19 cellular contexts compared by ENCODE assay signal in the genomic region with DNA sequence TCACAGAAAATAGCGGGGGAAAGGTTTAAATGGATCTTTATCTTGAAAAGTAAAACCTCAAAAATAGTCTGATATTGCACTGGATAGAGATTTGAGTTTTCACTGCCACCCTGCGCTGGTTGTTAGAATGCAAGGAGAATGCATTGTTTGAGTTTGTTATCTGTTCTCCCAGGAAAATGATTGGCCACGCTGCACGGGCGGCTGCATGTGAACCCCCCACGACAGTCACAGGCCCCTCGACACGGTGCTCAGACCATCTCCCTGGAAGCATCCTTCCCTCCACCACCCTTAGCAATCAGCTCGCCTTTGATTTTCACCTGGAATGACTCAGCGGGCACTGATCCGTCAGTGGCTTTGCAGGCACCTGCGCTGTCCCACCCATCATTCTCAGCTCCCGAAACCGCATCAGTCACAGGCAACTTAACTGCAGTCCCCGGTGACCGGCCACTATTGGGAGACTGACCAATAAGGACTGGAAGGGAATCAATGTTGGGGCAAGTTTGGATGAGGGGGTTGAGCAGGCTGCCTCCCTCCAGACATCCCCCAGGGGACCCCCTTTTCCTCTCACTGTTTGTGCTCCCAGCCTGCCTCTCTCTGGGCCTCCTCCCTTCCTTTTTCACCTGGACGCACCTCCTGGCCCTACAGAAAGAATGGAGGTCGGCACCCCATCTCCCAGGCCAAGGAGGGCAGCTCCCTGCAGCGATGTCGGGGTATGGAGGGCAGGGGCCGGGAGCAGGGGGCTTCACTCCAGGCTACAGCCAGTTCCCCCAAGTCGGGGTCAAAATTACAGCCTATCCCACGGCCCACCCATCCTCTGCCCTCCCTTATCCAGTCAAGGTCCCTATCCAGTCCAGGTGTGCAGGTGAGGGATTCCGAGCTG. TPM values are rescaled to one million over a fixed set of nuclear protein-coding genes. Genes with fewer than 3 reads are reported as not detected.
DNase-seq lines count a peak whose midpoint lies in the region; ATAC-seq and TF ChIP-seq lines count a peak whose summit lies in the region.
"Had no signal": no experiment of that assay in that cellular context is flagged by ENCODE, and none has a peak within 500 bp of the region (broad histone marks: within the 10 kb centered on the region; RNA-seq: fewer than 3 reads in every experiment).

No MANE protein-coding gene starts in this region.

- H3K27me3 ChIP-seq in endodermal cell (ENCODE audit: control insufficient read depth, insufficient read depth, low read length, poor library complexity, severe bottlenecking) (no peaks in the 10 kb centered on the region), osteoblast (ENCODE audit: insufficient read depth, low read length) (no peaks in the 10 kb centered on the region)

- no peaks in the 10 kb centered on the region for H3K9me3 Mint-ChIP-seq in endodermal cell
- H3K9me3 Mint-ChIP-seq: stimulated activated effector memory CD8-positive, alpha-beta T cell treated with anti-CD3 and anti-CD28 coated beads, Interleukin-12 subunit alpha, Interleukin-12 subunit beta, amount 100 ng/mL, for 72 hours; T-helper 2 cell treated with Interferon-gamma antibody and Interleukin-4, amounts not matched to agents 5 μg/mL and 100 μg/mL, for 36 hours had no signal

- no peaks in the 10 kb centered on the region for H3K79me2 ChIP-seq in osteoblast (ENCODE audit: insufficient read depth, low read length)

- 93 to 96% methylated on average over 10 to 24 of the region's 24 CpGs for WGBS in endodermal cell (ENCODE audit: insufficient coverage in 1 of 2, insufficient read length in 1 of 2), 2 experiments

- H2AFZ ChIP-seq in osteoblast (ENCODE audit: low read length): no peak overlapping the region

- H3K4me1 ChIP-seq in endodermal cell (ENCODE audit: control insufficient read depth, insufficient read depth, low read length) (no peaks in the 10 kb centered on the region), osteoblast (ENCODE audit: insufficient read depth, low read length) (no peaks in the 10 kb centered on the region)

- no peaks in the 10 kb centered on the region for H3K36me3 Mint-ChIP-seq in endodermal cell (ENCODE audit: low read depth)
- H3K36me3 Mint-ChIP-seq: stimulated activated effector memory CD8-positive, alpha-beta T cell treated with anti-CD3 and anti-CD28 coated beads, Interleukin-12 subunit alpha, Interleukin-12 subunit beta, amount 100 ng/mL, for 72 hours had no signal

- H3K4me3 ChIP-seq in endodermal cell (ENCODE audit: low read length) (no peak overlapping the region), osteoblast (ENCODE audit: insufficient read depth, low read length) (no peak overlapping the region)

- H4K20me1 ChIP-seq in osteoblast (ENCODE audit: insufficient read depth, low read length): no peaks in the 10 kb centered on the region

- H3K9me3 ChIP-seq in endodermal cell (ENCODE audit: control insufficient read depth, low read length) (no peaks in the 10 kb centered on the region), osteoblast (ENCODE audit: low read depth, low read length) (no peaks in the 10 kb centered on the region)

- no peak for TF ChIP-seq CTCF in endodermal cell (conservative IDR thresholded peaks at IDR 0.05)
- TF ChIP-seq CTCF in osteoblast (IDR thresholded peaks at IDR 0.05; ENCODE audit: extremely low read depth, low read depth, low read length): no peak

- no peaks in the 10 kb centered on the region for H3K27me3 Mint-ChIP-seq in endodermal cell (ENCODE audit: insufficient read depth)

- no peak overlapping the region for H3K9ac ChIP-seq in endodermal cell (ENCODE audit: extremely low read depth, low read length, poor library complexity, severe bottlenecking)

- H3K27ac Mint-ChIP-seq in endodermal cell: no peak overlapping the region
- H3K27ac Mint-ChIP-seq: stimulated activated effector memory CD8-positive, alpha-beta T cell treated with anti-CD3 and anti-CD28 coated beads, Interleukin-12 subunit alpha, Interleukin-12 subunit beta, amount 100 ng/mL, for 72 hours; T-helper 2 cell treated with Interferon-gamma antibody and Interleukin-4, amounts not matched to agents 5 μg/mL and 100 μg/mL, for 36 hours had no signal

- ATAC-seq in stimulated activated naive CD8-positive, alpha-beta T cell treated with anti-CD3 and anti-CD28 coated beads, Interleukin-15, Interleukin-2, amounts not matched to agents 100 U/mL and 50 U/mL, for 24 hours: no peak
- ATAC-seq: stimulated activated effector memory CD8-positive, alpha-beta T cell treated with anti-CD3 and anti-CD28 coated beads, Interleukin-12 subunit alpha, Interleukin-12 subunit beta, amount 100 ng/mL, for 72 hours had no signal

- in situ Hi-C loops in ACHN (cut with HindIII; ENCODE audit: low pct_ligation_motif_present, low pct_unique_long_range_greater_than_20kb, low sequenced_read_pairs): no loop called here

- no peak overlapping the region for H3K4me3 Mint-ChIP-seq in endodermal cell
- H3K4me3 Mint-ChIP-seq: stimulated activated effector memory CD8-positive, alpha-beta T cell treated with anti-CD3 and anti-CD28 coated beads, Interleukin-12 subunit alpha, Interleukin-12 subunit beta, amount 100 ng/mL, for 72 hours; T-helper 2 cell treated with Interferon-gamma antibody and Interleukin-4, amounts not matched to agents 5 μg/mL and 100 μg/mL, for 36 hours had no signal

- H3K36me3 ChIP-seq in endodermal cell (ENCODE audit: control insufficient read depth, insufficient read depth, low read length) (no peaks in the 10 kb centered on the region), osteoblast (ENCODE audit: insufficient read depth, low read length) (no peaks in the 10 kb centered on the region)

- no peak overlapping the region for H3K4me2 ChIP-seq in osteoblast (ENCODE audit: insufficient read depth, low read length)

- peak; percentile 9 for DNase-seq in activated CD8-positive, alpha-beta memory T cell treated with anti-CD3 and anti-CD28 coated beads, Interleukin-2, amount 50 U/mL, for 4 hours
- no peak for DNase-seq in activated CD8-positive, alpha-beta memory T cell treated with anti-CD3 and anti-CD28 coated beads, Interleukin-2, amount 50 U/mL, for 48 hours
- DNase-seq in HT-29 (ENCODE audit: low spot score) (peak; percentile 5), endodermal cell (peak; percentile 35), osteoblast (ENCODE audit: insufficient read length, low spot score, missing footprints) (peak; percentile 76), GOT3 (lab: John Stamatoyannopoulos, UW) (no peak), ACHN (no peak)
- DNase-seq in stimulated activated naive CD8-positive, alpha-beta T cell treated with anti-CD3 and anti-CD28 coated beads, Interleukin-15, Interleukin-2, amounts not matched to agents 100 U/mL and 50 U/mL, for 24 hours: no peak
- DNase-seq: activated CD4-positive, alpha-beta T cell treated with anti-CD3 and anti-CD28 coated beads, Interleukin-2, amount 50 U/mL, for 1 hour; activated T-cell treated with anti-CD3 and anti-CD28 coated beads, Interleukin-2, amount 50 U/mL, for 48 hours; foreskin melanocyte; mesenchymal stem cell; NCI-H2081 treated with DMSO at 0.1 percent for 48 hours; NCI-H82; RPMI8226; small intestine had no signal

- H3K4me1 Mint-ChIP-seq in endodermal cell: no peaks in the 10 kb centered on the region
- H3K4me1 Mint-ChIP-seq: stimulated activated effector memory CD8-positive, alpha-beta T cell treated with anti-CD3 and anti-CD28 coated beads, Interleukin-12 subunit alpha, Interleukin-12 subunit beta, amount 100 ng/mL, for 72 hours had no signal

- H3K27ac ChIP-seq in endodermal cell (ENCODE audit: low read depth, low read length): no peak overlapping the region
- H3K27ac ChIP-seq in osteoblast (ENCODE audit: low read depth, low read length): no peak overlapping the region

RNA-seq across cellular contexts. Expression of gene C14orf180, which starts 28.5 kb away (rescaled TPM):
- total RNA-seq in HT-29 (2014; rRNA removed; shearing (Covaris generic)): 0.38 and 1.5 TPM in 2 replicates
- total RNA-seq in endodermal cell: not detected
- polyA plus RNA-seq in endodermal cell (2013, experiment 1 of 2): not detected
- not detected for polyA plus RNA-seq in endodermal cell (2013, experiment 2 of 2)
- not detected in 2 replicates for total RNA-seq in osteoblast
- total RNA-seq: chondrocyte had no signal

RNA-seq across cellular contexts. Expression of gene TMEM179, which starts 53.5 kb away (rescaled TPM):
- total RNA-seq in HT-29 (2014; rRNA removed; shearing (Covaris generic)): not detected in 2 replicates
- total RNA-seq in endodermal cell (10 to 100 TPM in 1 of 2 donors, 1 to 10 TPM in 1; 8.2 to 15.7 TPM), osteoblast (not detected in 2 replicates)
- 4.0 TPM for polyA plus RNA-seq in endodermal cell (2013, experiment 1 of 2)
- 4.0 TPM for polyA plus RNA-seq in endodermal cell (2013, experiment 2 of 2)

Comparison
In these comparisons a context has a peak if more than half of its experiments do, and no peak if none do; other contexts are left out.
1. DNase-seq: peak in activated CD8-positive, alpha-beta memory T cell treated with anti-CD3 and anti-CD28 coated beads, Interleukin-2, amount 50 U/mL, for 4 hours (single experiment), HT-29 (single experiment), endodermal cell (single experiment) and osteoblast (single experiment); none in activated CD8-positive, alpha-beta memory T cell treated with anti-CD3 and anti-CD28 coated beads, Interleukin-2, amount 50 U/mL, for 48 hours (single experiment), GOT3 (single experiment), stimulated activated naive CD8-positive, alpha-beta T cell treated with anti-CD3 and anti-CD28 coated beads, Interleukin-15, Interleukin-2, amounts not matched to agents 100 U/mL and 50 U/mL, for 24 hours (single experiment) and ACHN (single experiment).